In genomic region chr20:18815194-18815942, GRCh38 we compare ENCODE assay signal across 2 cellular contexts.
TF ChIP-seq lines count a peak whose summit lies in the region.

No MANE protein-coding gene starts in this region.

TF ChIP-seq in HEK293, 187 proteins besides CTCF, POLR2A, EP300 and RAD21:
- TF ChIP-seq ZNF24 (tag by site-specific recombination; IDR thresholded peaks at IDR 0.05) (peak; percentile 70), ZNF146 (tag by site-specific recombination; IDR thresholded peaks at IDR 0.05) (peak; percentile 81), PRDM4 (tag by site-specific recombination; IDR thresholded peaks at IDR 0.05) (no peak), ZFP37 (tag by site-specific recombination; IDR thresholded peaks at IDR 0.05) (no peak), ZSCAN30 (tag by site-specific recombination; IDR thresholded peaks at IDR 0.05) (no peak)

TF ChIP-seq in K562, 482 proteins besides CTCF, POLR2A, EP300 and RAD21:
- no peak for TF ChIP-seq ZNF551 (CRISPR knock-in tag; IDR thresholded peaks at IDR 0.05)
- TF ChIP-seq ZNF24 (IDR thresholded peaks at IDR 0.05) = peak; percentile 88
- TF ChIP-seq ZNF146 (CRISPR knock-in tag; IDR thresholded peaks at IDR 0.05; ENCODE audit: unreplicated experiment) = peak; percentile 62
- TF ChIP-seq BRF2 (IDR thresholded peaks at IDR 0.05; ENCODE audit: borderline replicate concordance, insufficient read depth, insufficient read length) = no peak
- no peak for TF ChIP-seq E2F4 (CRISPR knock-in tag; IDR thresholded peaks at IDR 0.05; ENCODE audit: low read depth)
- no peak for TF ChIP-seq ZKSCAN1 (IDR thresholded peaks at IDR 0.05; ENCODE audit: low read depth, low read length)
- no peak for TF ChIP-seq MAX (CRISPR knock-in tag; IDR thresholded peaks at IDR 0.05)
- TF ChIP-seq CC2D1A (IDR thresholded peaks at IDR 0.05) = no peak
- no peak for TF ChIP-seq TCF3 (CRISPR knock-in tag; IDR thresholded peaks at IDR 0.05)
- peak; percentile 16 for TF ChIP-seq RBM25 (IDR thresholded peaks at IDR 0.05; ENCODE audit: low read depth, low read length, severe bottlenecking)
